ENCODE assay signal across 21 cellular contexts in the genomic region with DNA sequence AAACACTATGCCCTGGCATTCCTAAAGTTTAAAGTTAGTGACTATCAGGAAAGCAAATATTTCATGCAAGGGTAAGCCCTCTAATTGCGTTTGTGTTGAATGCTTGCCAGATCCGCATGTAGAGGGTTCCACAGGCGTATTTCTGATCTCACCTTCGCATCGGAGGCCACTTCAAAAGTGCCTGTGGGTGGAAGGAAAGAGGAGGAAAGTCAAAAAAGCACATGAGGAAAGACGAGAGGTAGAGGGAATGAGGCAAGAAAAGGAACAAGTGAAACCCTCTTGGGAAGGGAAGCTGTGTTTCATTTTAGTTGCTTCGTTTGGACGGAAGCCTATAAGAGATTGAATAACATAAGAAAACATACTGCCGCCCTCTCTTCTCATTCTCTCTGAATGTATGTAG.
A peak's percentile ranks its signal among the peaks of the same experiment; 100 is the strongest.
DNase-seq lines count a peak whose midpoint lies in the region; ATAC-seq, FAIRE-seq and TF ChIP-seq lines count a peak whose summit lies in the region.
"Had no signal": no experiment of that assay in that cellular context is flagged by ENCODE, and none has a peak within 500 bp of the region (broad histone marks: within the 10 kb centered on the region; RNA-seq: fewer than 3 reads in every experiment).

No MANE protein-coding gene starts in this region.

- no peak overlapping the region for H3K27ac Mint-ChIP-seq in H9
- H3K27ac Mint-ChIP-seq: activated naive CD4-positive, alpha-beta T cell treated with anti-CD3 and anti-CD28 coated beads for 36 hours; T-cell had no signal

- H3K27me3 ChIP-seq in H9 (ENCODE audit: insufficient read depth, low read length) (no peaks in the 10 kb centered on the region), neuronal stem cell (ENCODE audit: control insufficient read depth in 3 of 3, insufficient read depth in 3 of 3, low read depth in 1 of 3, low read length in 3 of 3) (no peaks in the 10 kb centered on the region), esophagus squamous epithelium (no peaks in the 10 kb centered on the region)
- H3K27me3 ChIP-seq: heart right ventricle had no signal

- H4K5ac ChIP-seq in H9 (ENCODE audit: insufficient read length, low read depth, low read length): no peak overlapping the region

- H3K18ac ChIP-seq in H9 (ENCODE audit: insufficient read length, low read depth, low read length) (no peak overlapping the region), neuronal stem cell (ENCODE audit: low read length) (no peak overlapping the region)

- no peaks in the 10 kb centered on the region for H3K9me3 Mint-ChIP-seq in H9
- H3K9me3 Mint-ChIP-seq: activated naive CD4-positive, alpha-beta T cell treated with anti-CD3 and anti-CD28 coated beads for 36 hours had no signal

- H3K9me3 ChIP-seq in H9 (ENCODE audit: control insufficient read depth, low read depth, low read length) (no peaks in the 10 kb centered on the region), neuronal stem cell (replicated peaks in 1 of 2; ENCODE audit: control insufficient read depth in 2 of 2, insufficient read depth in 1 of 2, low read depth in 1 of 2, low read length in 2 of 2) (peaks cover 0 to 14% of the 10 kb centered on the region in 2 donors), esophagus squamous epithelium (no peaks in the 10 kb centered on the region)

- no peak overlapping the region for H3T11ph ChIP-seq in H9 (ENCODE audit: low read length)

- no peaks in the 10 kb centered on the region; the same call in 1 of the 2 replicates for H3K4me1 ChIP-seq in H9 (ENCODE audit: insufficient read depth, low read length)
- peaks cover 0 to 3% of the 10 kb centered on the region in 2 donors for H3K4me1 ChIP-seq in neuronal stem cell (ENCODE audit: control insufficient read depth in 2 of 2, insufficient read depth in 1 of 2, low read depth in 1 of 2, low read length in 2 of 2)
- peaks cover 0 to 28% (median 6%) of the 10 kb centered on the region in 3 donors for H3K4me1 ChIP-seq in esophagus squamous epithelium

- no peak overlapping the region for H3K4me3 Mint-ChIP-seq in H9
- H3K4me3 Mint-ChIP-seq: activated naive CD4-positive, alpha-beta T cell treated with anti-CD3 and anti-CD28 coated beads for 36 hours; T-cell had no signal

- no peak overlapping the region for H2BK20ac ChIP-seq in H9 (ENCODE audit: low read depth, low read length, poor library complexity, severe bottlenecking)

- TF ChIP-seq POLR2A in esophagus squamous epithelium (IDR thresholded peaks at IDR 0.05): no peak

- no peak for TF ChIP-seq CTCF in H9 (conservative IDR thresholded peaks at IDR 0.05)
- no peak for TF ChIP-seq CTCF in fibroblast of mammary gland (conservative IDR thresholded peaks at IDR 0.05; ENCODE audit: control insufficient read depth, insufficient read depth, low read depth, low read length)
- TF ChIP-seq CTCF in esophagus squamous epithelium (IDR thresholded peaks at IDR 0.05): no peak

- H3K36me3 ChIP-seq in neuronal stem cell (replicated peaks in 1 of 2; ENCODE audit: control insufficient read depth in 2 of 2, insufficient read depth in 2 of 2, low read length in 2 of 2) (no peaks in the 10 kb centered on the region), esophagus squamous epithelium (no peaks in the 10 kb centered on the region)
- H3K36me3 ChIP-seq: heart right ventricle had no signal

- H4K91ac ChIP-seq in H9 (ENCODE audit: insufficient read length, low read depth, low read length) (no peak overlapping the region), neuronal stem cell (ENCODE audit: low read depth, low read length, poor library complexity) (no peak overlapping the region)

- no peaks in the 10 kb centered on the region for H3K27me3 Mint-ChIP-seq in H9 (ENCODE audit: low read depth)
- H3K27me3 Mint-ChIP-seq: T-cell had no signal

- H4K8ac ChIP-seq in H9 (replicated peaks; ENCODE audit: insufficient read length, low read depth, low read length) (no peak overlapping the region), neuronal stem cell (ENCODE audit: low read depth, low read length) (no peak overlapping the region)

- H2BK12ac ChIP-seq in H9 (ENCODE audit: insufficient read length, low read depth, low read length) (no peak overlapping the region), neuronal stem cell (ENCODE audit: low read length) (no peak overlapping the region)

- H2BK15ac ChIP-seq in H9 (ENCODE audit: low read depth, low read length): no peak overlapping the region
- H2BK15ac ChIP-seq in neuronal stem cell (ENCODE audit: low read length): no peak overlapping the region

- H2BK120ac ChIP-seq in H9 (ENCODE audit: low read depth, low read length, poor library complexity, severe bottlenecking) (no peak overlapping the region), neuronal stem cell (ENCODE audit: low read depth, low read length) (no peak overlapping the region)

- H3K14ac ChIP-seq in H9 (ENCODE audit: insufficient read depth, low read length): no peak overlapping the region
- no peak overlapping the region for H3K14ac ChIP-seq in neuronal stem cell (ENCODE audit: low read length)

- H2AFZ ChIP-seq in H9 (ENCODE audit: low read length): peak overlapping the region; percentile 56
- H2AFZ ChIP-seq in neuronal stem cell (ENCODE audit: low read length): peak overlapping the region; percentile 1

- H2BK5ac ChIP-seq in H9 (ENCODE audit: insufficient read length, low read length) (no peak overlapping the region), neuronal stem cell (ENCODE audit: low read length) (no peak overlapping the region)

- no peak overlapping the region for H3K4ac ChIP-seq in H9 (ENCODE audit: low read depth, low read length)
- no peak overlapping the region for H3K4ac ChIP-seq in neuronal stem cell (ENCODE audit: low read length)

- H3K36me3 Mint-ChIP-seq in H9 (ENCODE audit: insufficient read depth in 1 of 3, low read depth in 3 of 3): no peaks in the 10 kb centered on the region; a peak in 1 of 7 replicates
- H3K36me3 Mint-ChIP-seq: T-cell had no signal

- no peaks in the 10 kb centered on the region for H3K79me2 ChIP-seq in H9 (ENCODE audit: insufficient read depth, low read length)

- H2AK5ac ChIP-seq in H9 (ENCODE audit: insufficient read length, low read length) (no peak overlapping the region), neuronal stem cell (ENCODE audit: low read depth, low read length) (no peak overlapping the region)

- H3K23ac ChIP-seq in H9 (ENCODE audit: insufficient read length, low read depth, low read length) (no peak overlapping the region), neuronal stem cell (ENCODE audit: low read depth, low read length, poor library complexity) (no peak overlapping the region)

- H3K79me1 ChIP-seq in H9 (ENCODE audit: insufficient read depth, low read depth, low read length, poor library complexity, severe bottlenecking) (no peaks in the 10 kb centered on the region), neuronal stem cell (ENCODE audit: low read depth, low read length) (no peaks in the 10 kb centered on the region)

- no peak overlapping the region for H3K56ac ChIP-seq in H9 (ENCODE audit: insufficient read length, low read depth, low read length)

- FAIRE-seq in HTR-8/SVneo (lab: Jason Lieb, UNC): no peak
- FAIRE-seq: G401.6, GM12878 had no signal

- H3K4me1 Mint-ChIP-seq in H9: peaks cover 6 to 17% of the 10 kb centered on the region in 2 experiments; a peak in 2 of 4 replicates
- H3K4me1 Mint-ChIP-seq: T-cell had no signal

- no peaks in the 10 kb centered on the region for H3K23me2 ChIP-seq in H9 (ENCODE audit: insufficient read length, low read depth, low read length, poor library complexity, severe bottlenecking)

- WGBS in H9 (ENCODE audit: extremely low coverage, insufficient read length, low lambda C conversion rate): no CpG with 5 or more reads among the region's 9 CpGs
- WGBS in neuronal stem cell (ENCODE audit: extremely low coverage in 2 of 2, insufficient read length in 2 of 2, insufficient replicate concordance in 1 of 2), 2 donors: no CpG with 5 or more reads among the region's 9 CpGs
- WGBS in esophagus squamous epithelium, 2 donors: 80 to 86% methylated on average over 9 of the region's 9 CpGs

- intact Hi-C loops in esophagus squamous epithelium (cut with DNase I): no loop called here

- H3K4me2 ChIP-seq in H9 (ENCODE audit: insufficient read depth, insufficient read length, low read length): no peak overlapping the region
- no peak overlapping the region for H3K4me2 ChIP-seq in neuronal stem cell (ENCODE audit: insufficient read depth, low read length, poor library complexity, severe bottlenecking)

- DNase-seq in H9 (no peak), SHP77 (lab: John Stamatoyannopoulos, UW) (peak; percentile 38 to 51), fibroblast of mammary gland (ENCODE audit: low read depth) (peak; percentile 24), neuronal stem cell (ENCODE audit: low spot score) (no peak), HTR-8/SVneo (ENCODE audit: insufficient read length, low spot score) (no peak), esophagus squamous epithelium (lab: John Stamatoyannopoulos, UW) (no peak), NCI-H69 (lab: John Stamatoyannopoulos, UW) (no peak)
- DNase-seq: activated CD4-positive, alpha-beta T cell treated with anti-CD3 and anti-CD28 coated beads, Interleukin-2, amount 50 U/mL, for 48 hours; activated naive CD4-positive, alpha-beta T cell treated with anti-CD3 and anti-CD28 coated beads for 36 hours; activated T-cell treated with anti-CD3 and anti-CD28 coated beads, Interleukin-2, amount 50 U/mL, for 1 hour; aorta; heart right ventricle; NCI-H1105; NCI-H345; nucleus accumbens; T-cell had no signal

- no peak overlapping the region for H3K4me3 ChIP-seq in fibroblast of mammary gland (ENCODE audit: control insufficient read depth, low read depth, low read length)
- no peak overlapping the region for H3K4me3 ChIP-seq in neuronal stem cell (ENCODE audit: low read length in 2 of 2)
- peak overlapping the region in 1 of 4 donors; percentile 26 for H3K4me3 ChIP-seq in esophagus squamous epithelium
- H3K4me3 ChIP-seq: GM12878, heart right ventricle had no signal

- no peaks in the 10 kb centered on the region for H4K20me1 ChIP-seq in H9 (ENCODE audit: control insufficient read depth, insufficient read depth, insufficient read length)

- ATAC-seq in GM19035 (IDR thresholded peaks at IDR 0.05; ENCODE audit: unreplicated experiment): no peak
- ATAC-seq: GM12878, heart right ventricle, T-cell had no signal

- no peak overlapping the region for H3K9ac ChIP-seq in H9 (ENCODE audit: extremely low read depth, insufficient read length, low read length)
- no peak overlapping the region for H3K9ac ChIP-seq in neuronal stem cell (ENCODE audit: low read depth, low read length, poor library complexity)

- H3K27ac ChIP-seq in H9 (ENCODE audit: insufficient read length, low read depth, low read length) (no peak overlapping the region), neuronal stem cell (replicated peaks; ENCODE audit: low read length) (no peak overlapping the region), esophagus squamous epithelium (no peak overlapping the region)
- H3K27ac ChIP-seq: epithelial cell of prostate, heart right ventricle, skin epidermis had no signal

Comparison
In these comparisons a context has a peak if more than half of its experiments do, and no peak if none do; other contexts are left out.
1. DNase-seq: peak in SHP77 (2 of 2) and fibroblast of mammary gland (single experiment); none in H9 (single experiment), neuronal stem cell (single experiment), HTR-8/SVneo (single experiment), esophagus squamous epithelium (single experiment) and NCI-H69 (single experiment).